Comparison of ENCODE assay signal across 17 cellular contexts in genomic region chr20:19812056-19812455, GRCh38. TPM values are rescaled to one million over a fixed set of nuclear protein-coding genes. Genes with fewer than 3 reads are reported as not detected.
"Had no signal": no experiment of that assay in that cellular context is flagged by ENCODE, and none has a peak within 500 bp of the region (broad histone marks: within the 10 kb centered on the region; RNA-seq: fewer than 3 reads in every experiment).

No MANE protein-coding gene starts in this region.

- H3K4me3 ChIP-seq: dorsolateral prefrontal cortex, esophagus squamous epithelium had no signal

- H3K27ac Mint-ChIP-seq: activated CD8-positive, alpha-beta T cell treated with anti-CD3 and anti-CD28 coated beads, Interleukin-2, amount 10 ng/mL, durations not matched to agents 7 days and 5 days; activated T-helper 17 cell treated with anti-CD3 and anti-CD28 coated beads, Interleukin-2, amount 50 U/mL, for 72 hours; stimulated activated effector memory CD8-positive, alpha-beta T cell treated with anti-CD3 and anti-CD28 coated beads, Interleukin-12 subunit alpha, Interleukin-12 subunit beta, amount 100 ng/mL, for 72 hours; type B pancreatic cell; WTC11 had no signal

- H3K4me1 Mint-ChIP-seq: activated T-helper 17 cell treated with anti-CD3 and anti-CD28 coated beads, Interleukin-2, amount 50 U/mL, for 72 hours; stimulated activated effector memory CD8-positive, alpha-beta T cell treated with anti-CD3 and anti-CD28 coated beads, Interleukin-12 subunit alpha, Interleukin-12 subunit beta, amount 100 ng/mL, for 72 hours; WTC11 had no signal

- H3K9me3 Mint-ChIP-seq: activated T-helper 17 cell treated with anti-CD3 and anti-CD28 coated beads, Interleukin-2, amount 50 U/mL, for 72 hours; neural crest cell; stimulated activated effector memory CD8-positive, alpha-beta T cell treated with anti-CD3 and anti-CD28 coated beads, Interleukin-12 subunit alpha, Interleukin-12 subunit beta, amount 100 ng/mL, for 72 hours; type B pancreatic cell had no signal

- H3K27me3 ChIP-seq: brain microvascular endothelial cell, dorsolateral prefrontal cortex, esophagus squamous epithelium had no signal

- H3K36me3 Mint-ChIP-seq: stimulated activated effector memory CD8-positive, alpha-beta T cell treated with anti-CD3 and anti-CD28 coated beads, Interleukin-12 subunit alpha, Interleukin-12 subunit beta, amount 100 ng/mL, for 72 hours; WTC11 had no signal

- ATAC-seq: activated CD8-positive, alpha-beta T cell treated with anti-CD3 and anti-CD28 coated beads, Interleukin-2, amount 10 ng/mL, durations not matched to agents 7 days and 5 days; activated T-helper 17 cell treated with anti-CD3 and anti-CD28 coated beads, Interleukin-2, amount 50 U/mL, for 72 hours; SK-N-SH treated with all-trans-retinoic acid at 6 μM for 48 hours; stimulated activated effector memory CD8-positive, alpha-beta T cell treated with anti-CD3 and anti-CD28 coated beads, Interleukin-12 subunit alpha, Interleukin-12 subunit beta, amount 100 ng/mL, for 72 hours; WTC11 had no signal

- DNase-seq: activated CD4-positive, alpha-beta T cell treated with anti-CD3 and anti-CD28 coated beads for 48 hours; activated CD8-positive, alpha-beta memory T cell treated with anti-CD3 and anti-CD28 coated beads, Interleukin-2, amount 50 U/mL, for 48 hours; activated CD8-positive, alpha-beta T cell treated with anti-CD3 and anti-CD28 coated beads, Interleukin-2, amount 10 ng/mL, durations not matched to agents 7 days and 5 days; activated naive CD4-positive, alpha-beta T cell treated with anti-CD3 and anti-CD28 coated beads, Interleukin-2, amount 50 U/mL, for 16 hours; brain microvascular endothelial cell; dorsolateral prefrontal cortex; esophagus squamous epithelium; kidney glomerular epithelial cell; posterior cingulate gyrus; small intestine had no signal

- H3K4me3 Mint-ChIP-seq: activated CD8-positive, alpha-beta T cell treated with anti-CD3 and anti-CD28 coated beads, Interleukin-2, amount 10 ng/mL, durations not matched to agents 7 days and 5 days; activated T-helper 17 cell treated with anti-CD3 and anti-CD28 coated beads, Interleukin-2, amount 50 U/mL, for 72 hours; neural crest cell; stimulated activated effector memory CD8-positive, alpha-beta T cell treated with anti-CD3 and anti-CD28 coated beads, Interleukin-12 subunit alpha, Interleukin-12 subunit beta, amount 100 ng/mL, for 72 hours; type B pancreatic cell; WTC11 had no signal

- H3K27me3 Mint-ChIP-seq: type B pancreatic cell had no signal

- H3K9me3 ChIP-seq: esophagus squamous epithelium had no signal

- H3K36me3 ChIP-seq: brain microvascular endothelial cell had no signal

RNA-seq across cellular contexts. Expression of gene RIN2, which starts 54.0 kb away (rescaled TPM):
- total RNA-seq: activated CD8-positive, alpha-beta T cell treated with anti-CD3 and anti-CD28 coated beads, Interleukin-2, amount 10 ng/mL, durations not matched to agents 7 days and 5 days; activated T-helper 17 cell treated with anti-CD3 and anti-CD28 coated beads, Interleukin-2, amount 50 U/mL, for 72 hours; T-helper 1 cell treated with Interleukin-12 subunit alpha and Interleukin-12 subunit beta and Interleukin-4 antibody, amounts not matched to agents 30 ng/mL and 1 ng/mL, for 36 hours had no signal
